Comparison of ENCODE assay signal across 14 cellular contexts in the genomic region with DNA sequence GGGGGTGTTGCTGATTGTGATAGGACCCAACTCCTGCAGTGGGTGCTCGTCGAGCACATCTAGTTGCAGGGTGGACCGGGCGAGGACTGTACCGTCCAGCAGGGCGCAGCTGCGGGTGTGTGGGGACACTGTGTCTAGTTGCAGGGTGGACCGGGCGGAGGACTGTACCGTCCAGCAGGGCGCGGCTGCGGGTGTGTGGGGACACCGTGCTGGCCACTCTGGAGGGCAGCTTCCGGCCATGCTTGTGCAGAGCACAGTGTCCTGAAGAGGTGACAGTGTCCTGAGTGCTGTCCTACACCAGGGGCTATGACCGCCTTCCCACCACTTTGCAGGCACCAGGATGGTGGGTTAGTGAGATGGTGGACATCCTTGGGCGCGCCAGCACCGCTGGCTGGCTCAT. TPM values are rescaled to one million over a fixed set of nuclear protein-coding genes. Genes with fewer than 3 reads are reported as not detected.
DNase-seq lines count a peak whose midpoint lies in the region; ATAC-seq and TF ChIP-seq lines count a peak whose summit lies in the region.
"Had no signal": no experiment of that assay in that cellular context is flagged by ENCODE, and none has a peak within 500 bp of the region (broad histone marks: within the 10 kb centered on the region; RNA-seq: fewer than 3 reads in every experiment).

No MANE protein-coding gene starts in this region.

- H3K9me3 ChIP-seq in HCT116 (ENCODE audit: control insufficient read depth in 1 of 2, insufficient read depth in 1 of 2, low read depth in 1 of 2, low read length in 2 of 2) (no peaks in the 10 kb centered on the region), mucosa of descending colon (no peaks in the 10 kb centered on the region), hepatocyte (ENCODE audit: low read depth) (no peaks in the 10 kb centered on the region)

- H2AFZ ChIP-seq in HCT116 (ENCODE audit: low read depth, low read length, poor library complexity, severe bottlenecking) (no peak overlapping the region), hepatocyte (no peak overlapping the region)

- H3K36me3 Mint-ChIP-seq in CD14-positive monocyte = peaks cover 0 to 2% of the 10 kb centered on the region in 2 donors
- no peaks in the 10 kb centered on the region for H3K36me3 Mint-ChIP-seq in chondrocyte (ENCODE audit: low read depth)

- CTCF ChIA-PET in HCT116 (lab: Charles Lee) = no interaction called here

- no peak for TF ChIP-seq POLR2A in HCT116 (IDR thresholded peaks at IDR 0.05; ENCODE audit: borderline replicate concordance, extremely low read depth, insufficient read depth, insufficient read length)

- H4K20me1 ChIP-seq in HCT116 (ENCODE audit: insufficient read depth) (no peaks in the 10 kb centered on the region), hepatocyte (ENCODE audit: insufficient read depth, poor library complexity, severe bottlenecking) (no peaks in the 10 kb centered on the region)

- no peak overlapping the region for H3K4me2 ChIP-seq in HCT116 (ENCODE audit: low read length)
- no peak overlapping the region for H3K4me2 ChIP-seq in hepatocyte

- H3K36me3 ChIP-seq in HCT116 (ENCODE audit: control insufficient read depth in 1 of 2, insufficient read depth in 2 of 2, low read length in 2 of 2) (no peaks in the 10 kb centered on the region), mucosa of descending colon (ENCODE audit: low read depth) (no peaks in the 10 kb centered on the region), hepatocyte (replicated peaks; ENCODE audit: insufficient read depth, low read depth) (no peaks in the 10 kb centered on the region)

- H3K27me3 Mint-ChIP-seq in CD14-positive monocyte (ENCODE audit: low read depth in 3 of 3) (peaks cover 38 to 60% (median 44%) of the 10 kb centered on the region in 3 donors), chondrocyte (ENCODE audit: low read depth) (peaks cover 12% of the 10 kb centered on the region)
- H3K27me3 Mint-ChIP-seq in stimulated activated naive CD8-positive, alpha-beta T cell treated with anti-CD3 and anti-CD28 coated beads, Interleukin-15, amount 100 ng/mL, for 72 hours = peaks cover 36% of the 10 kb centered on the region

- 97% methylated on average over 19 of the region's 19 CpGs for WGBS in hepatocyte (ENCODE audit: low lambda C conversion rate, missing lambda C conversion rate)

- H3K27ac Mint-ChIP-seq in CD14-positive monocyte = no peak overlapping the region
- H3K27ac Mint-ChIP-seq in chondrocyte (ENCODE audit: unreplicated experiment) = no peak overlapping the region
- no peak overlapping the region for H3K27ac Mint-ChIP-seq in stimulated activated naive CD8-positive, alpha-beta T cell treated with anti-CD3 and anti-CD28 coated beads, Interleukin-15, amount 100 ng/mL, for 72 hours
- H3K27ac Mint-ChIP-seq: B cell had no signal

- TF ChIP-seq RAD21 in HCT116 (IDR thresholded peaks at IDR 0.05; ENCODE audit: low read depth) = no peak

- intact Hi-C loops in CD14-positive monocyte (cut with micrococcal nuclease) = no loop called here
- intact Hi-C loops in HCT116 (cut with micrococcal nuclease) = no loop called here
- intact Hi-C loops in mucosa of descending colon (cut with DNase I, micrococcal nuclease) = no loop called here

- H3K4me3 Mint-ChIP-seq in CD14-positive monocyte (peak overlapping the region; percentile 50 to 75), chondrocyte (ENCODE audit: unreplicated experiment) (no peak overlapping the region)
- no peak overlapping the region for H3K4me3 Mint-ChIP-seq in stimulated activated naive CD8-positive, alpha-beta T cell treated with anti-CD3 and anti-CD28 coated beads, Interleukin-15, amount 100 ng/mL, for 72 hours
- H3K4me3 Mint-ChIP-seq: B cell, H9 had no signal

- H3K9ac ChIP-seq in HCT116 (ENCODE audit: low read length) = no peak overlapping the region

- H3K4me1 Mint-ChIP-seq in CD14-positive monocyte (peaks cover 43% of the 10 kb centered on the region), chondrocyte (ENCODE audit: low read depth) (no peaks in the 10 kb centered on the region)
- H3K4me1 Mint-ChIP-seq in stimulated activated naive CD8-positive, alpha-beta T cell treated with anti-CD3 and anti-CD28 coated beads, Interleukin-15, amount 100 ng/mL, for 72 hours = peaks cover 40% of the 10 kb centered on the region

- TF ChIP-seq CTCF in CD14-positive monocyte (IDR thresholded peaks at IDR 0.05) (no peak), HCT116 (IDR thresholded peaks at IDR 0.05 in 2 of 3, conservative IDR thresholded peaks at IDR 0.05 in 1 of 3; ENCODE audit: borderline replicate concordance in 1 of 3, insufficient read depth in 1 of 3, low read depth in 2 of 3, low read length in 2 of 3) (no peak), chondrocyte (IDR thresholded peaks at IDR 0.05) (no peak), mucosa of descending colon (IDR thresholded peaks at IDR 0.05) (no peak), hepatocyte (IDR thresholded peaks at IDR 0.05; ENCODE audit: poor library complexity) (no peak)

- H3K79me2 ChIP-seq in HCT116 (ENCODE audit: insufficient read depth, low read length) = no peaks in the 10 kb centered on the region
- H3K79me2 ChIP-seq in hepatocyte = no peaks in the 10 kb centered on the region

- H3K9me3 Mint-ChIP-seq in CD14-positive monocyte (peaks cover 0 to 3% (median 0%) of the 10 kb centered on the region in 7 donors), chondrocyte (ENCODE audit: low read depth) (no peaks in the 10 kb centered on the region)
- no peaks in the 10 kb centered on the region for H3K9me3 Mint-ChIP-seq in stimulated activated naive CD8-positive, alpha-beta T cell treated with anti-CD3 and anti-CD28 coated beads, Interleukin-15, amount 100 ng/mL, for 72 hours
- H3K9me3 Mint-ChIP-seq: H9 had no signal

- no peaks in the 10 kb centered on the region for H3K9me2 ChIP-seq in HCT116 (ENCODE audit: insufficient read depth)
- H3K9me2 ChIP-seq in hepatocyte (replicated peaks; ENCODE audit: insufficient read depth) = no peaks in the 10 kb centered on the region

- POLR2A ChIA-PET in HCT116 (lab: Charles Lee) = no interaction called here

- H3K4me1 ChIP-seq in HCT116 (ENCODE audit: control insufficient read depth in 1 of 2, insufficient read depth in 2 of 2, low read length in 2 of 2) (no peaks in the 10 kb centered on the region), mucosa of descending colon (ENCODE audit: low read depth) (peaks cover 14% of the 10 kb centered on the region), hepatocyte (ENCODE audit: insufficient read depth) (no peaks in the 10 kb centered on the region)

- H3K27ac ChIP-seq in HCT116 (ENCODE audit: low read depth, low read length) = no peak overlapping the region
- H3K27ac ChIP-seq in hepatocyte = no peak overlapping the region

- H3K27me3 ChIP-seq in HCT116 (ENCODE audit: insufficient read depth, low read length) (no peaks in the 10 kb centered on the region), hepatocyte (no peaks in the 10 kb centered on the region)

- ATAC-seq in HCT116 (0 out of 2 replicates have a peak, but pooled peaks have one; percentile 25), mucosa of descending colon (peak; percentile 49)
- ATAC-seq in stimulated activated naive CD8-positive, alpha-beta T cell treated with anti-CD3 and anti-CD28 coated beads, Interleukin-15, amount 100 ng/mL, for 72 hours = no peak

- H3K4me3 ChIP-seq in HCT116 (replicated peaks in 1 of 2; ENCODE audit: low read depth in 1 of 2, low read length in 2 of 2) = no peak overlapping the region
- H3K4me3 ChIP-seq in mucosa of descending colon = no peak overlapping the region
- no peak overlapping the region for H3K4me3 ChIP-seq in hepatocyte

- DNase-seq in CD14-positive monocyte (ENCODE audit: low spot score) (no peak), HCT116 (ENCODE audit: low read depth, low spot score) (no peak), chondrocyte (ENCODE audit: low spot score) (peak; percentile 87), mucosa of descending colon (peak in 1 of 3 donors; percentile 22), hepatocyte (ENCODE audit: low spot score) (no peak)
- DNase-seq in stimulated activated naive CD8-positive, alpha-beta T cell treated with anti-CD3 and anti-CD28 coated beads, Interleukin-15, amount 100 ng/mL, for 72 hours = no peak
- no peak for DNase-seq in activated CD8-positive, alpha-beta memory T cell treated with anti-CD3 and anti-CD28 coated beads, Interleukin-2, amount 50 U/mL, for 48 hours
- DNase-seq: H9, NCI-H1436 treated with DMSO at 0.1 percent for 48 hours, NCI-H2081 treated with DMSO at 0.1 percent for 48 hours, NCI-H2227 treated with DMSO at 0.1 percent for 48 hours, NCI-H526, OCI-M1 had no signal

- RAD21 ChIA-PET in HCT116 (lab: Charles Lee; ENCODE audit: low non-redundant PET in 1 of 2, low total read pairs in 2 of 2, uncharacterized antibody in 2 of 2, unreplicated experiment in 2 of 2) = no interaction called here

- no TSS peak for BruUV-seq in HCT116 (replicated peaks; lab: Mats Ljungman, UMichigan)

TF ChIP-seq in HCT116, 20 proteins besides CTCF, POLR2A, EP300 and RAD21 (continues in another document):
- TF ChIP-seq EZH2 (IDR thresholded peaks at IDR 0.05) (no peak), EZH2phosphoT487 (IDR thresholded peaks at IDR 0.05; ENCODE audit: borderline replicate concordance) (no peak), YY1 (IDR thresholded peaks at IDR 0.05; ENCODE audit: extremely low read depth, insufficient replicate concordance, low read depth, low read length) (no peak), ELF1 (IDR thresholded peaks at IDR 0.05; ENCODE audit: borderline replicate concordance, low read depth) (no peak), JUND (IDR thresholded peaks at IDR 0.05) (no peak), ZFX (IDR thresholded peaks at IDR 0.05) (no peak)
- TF ChIP-seq, protein P1, sequence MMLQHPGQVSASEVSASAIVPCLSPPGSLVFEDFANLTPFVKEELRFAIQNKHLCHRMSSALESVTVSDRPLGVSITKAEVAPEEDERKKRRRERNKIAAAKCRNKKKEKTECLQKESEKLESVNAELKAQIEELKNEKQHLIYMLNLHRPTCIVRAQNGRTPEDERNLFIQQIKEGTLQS (IDR thresholded peaks at IDR 0.05) = no peak

RNA-seq across cellular contexts. Expression of a gene that starts 4.6 kb away (rescaled TPM):
- 10 to 100 TPM in 1 of 2 donors, 1 to 10 TPM in 1; 7.6 to 12.2 TPM for polyA plus RNA-seq in CD14-positive monocyte
- total RNA-seq in HCT116 (2021; ENCODE audit: unreplicated experiment) = 28.1 TPM
- polyA plus RNA-seq in HCT116 (2012) = 15.6 and 17.9 TPM in 2 replicates
- total RNA-seq in chondrocyte = 0.21 to 0.32 TPM in 2 of 3 replicates, not detected in the other
- 10 to 100 TPM in 1 of 3 donors, 1 to 10 TPM in 2; 1.5 to 10.3 (median 7.2) TPM for total RNA-seq in mucosa of descending colon
- total RNA-seq in hepatocyte = 0.24 and 0.50 TPM in 2 replicates
- polyA plus RNA-seq in hepatocyte = 0.25 TPM in 1 of 2 replicates, not detected in the other

RNA-seq across cellular contexts. Expression of a gene that starts 9.7 kb away (rescaled TPM):
- 10 to 100 TPM; 14.8 to 17.3 TPM for polyA plus RNA-seq in CD14-positive monocyte
- 15.3 TPM for total RNA-seq in HCT116 (2021; ENCODE audit: unreplicated experiment)
- 12.6 and 13.0 TPM in 2 replicates for polyA plus RNA-seq in HCT116 (2012)
- total RNA-seq in chondrocyte = 14.2 to 19.5 TPM (median 17.7 TPM) in 3 replicates
- total RNA-seq in mucosa of descending colon = 10 to 100 TPM; 22.0 to 33.0 (median 26.6) TPM
- 17.1 and 20.3 TPM in 2 replicates for total RNA-seq in hepatocyte
- polyA plus RNA-seq in hepatocyte = 33.6 and 40.4 TPM in 2 replicates

RNA-seq across cellular contexts. Expression of a gene that starts 49.0 kb away (rescaled TPM):
- polyA plus RNA-seq in CD14-positive monocyte (100 to 1,000 TPM; 105 to 113 TPM), hepatocyte (191 and 205 TPM in 2 replicates)
- total RNA-seq in HCT116 (2021; ENCODE audit: unreplicated experiment) (150 TPM), chondrocyte (112 to 129 TPM (median 129 TPM) in 3 replicates), mucosa of descending colon (100 to 1,000 TPM; 150 to 299 (median 237) TPM), hepatocyte (115 and 140 TPM in 2 replicates)
- polyA plus RNA-seq in HCT116 (2012) = 202 and 254 TPM in 2 replicates

Comparison
In these comparisons a context has a peak if more than half of its experiments do, and no peak if none do; other contexts are left out.
1. H3K4me3 Mint-ChIP-seq: peak in CD14-positive monocyte (2 of 2); none in chondrocyte (single experiment) and stimulated activated naive CD8-positive, alpha-beta T cell treated with anti-CD3 and anti-CD28 coated beads, Interleukin-15, amount 100 ng/mL, for 72 hours (0 of 2).